In the genomic region with DNA sequence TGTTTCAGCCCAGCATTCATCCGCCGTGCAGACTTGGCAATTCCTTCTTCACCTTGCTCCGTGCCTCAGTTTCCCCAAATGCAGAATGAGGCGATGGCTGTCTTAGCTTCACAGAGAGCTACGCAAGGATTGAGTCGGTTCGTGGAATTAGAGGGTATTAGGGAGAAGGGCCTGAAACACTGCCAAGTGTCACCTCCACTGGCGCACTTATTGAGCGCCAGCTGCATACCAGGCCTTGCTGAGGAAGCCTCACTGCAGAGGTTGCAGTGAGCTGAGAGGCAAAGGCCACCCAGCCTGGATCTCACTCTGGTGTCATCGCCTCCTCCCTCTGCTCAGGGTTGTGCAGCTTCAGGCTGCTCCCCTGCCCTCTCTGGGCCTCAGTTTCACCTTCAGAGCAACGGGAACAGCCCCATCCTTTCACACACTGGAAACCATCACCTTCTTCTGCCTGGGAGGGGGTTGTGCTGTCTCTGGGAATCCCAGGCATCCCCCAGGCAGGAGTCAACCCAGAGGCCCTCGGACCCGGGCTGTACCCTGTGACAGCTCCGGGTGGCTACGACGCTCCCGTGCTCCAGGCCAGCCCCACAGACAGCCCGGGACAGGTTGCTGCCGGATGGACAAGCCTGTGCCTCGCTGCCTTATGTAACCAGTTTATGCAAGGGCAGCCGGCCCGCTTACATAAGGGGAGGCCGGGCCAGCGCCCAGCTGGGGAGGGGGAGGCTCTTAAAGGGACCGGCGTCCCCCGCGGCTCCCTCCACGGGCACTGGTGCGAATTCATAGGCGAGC, we compare ENCODE assay signal across 1 cellular context.
TF ChIP-seq lines count a peak whose summit lies in the region.

No MANE protein-coding gene starts in this region.

TF ChIP-seq in HEK293, 187 proteins besides CTCF, POLR2A, EP300 and RAD21 (continued from another document):
- no peak for TF ChIP-seq ZBTB26 (tag by site-specific recombination; optimal IDR thresholded peaks at IDR 0.05)
- no peak for TF ChIP-seq ZBTB21 (tag by site-specific recombination; IDR thresholded peaks at IDR 0.05)
